ENCODE assay signal across 2 cellular contexts in genomic region chr2:240917009-240917683, GRCh38.
TF ChIP-seq lines count a peak whose summit lies in the region.

No MANE protein-coding gene starts in this region.

TF ChIP-seq in A549, 52 proteins besides CTCF, POLR2A, EP300 and RAD21:
- TF ChIP-seq FOSL2 (IDR thresholded peaks at IDR 0.05) = no peak
- no peak for TF ChIP-seq FOSL2 (CRISPR knock-in tag; IDR thresholded peaks at IDR 0.05)
- TF ChIP-seq FOXS1 (CRISPR knock-in tag; IDR thresholded peaks at IDR 0.05) = no peak
- no peak for TF ChIP-seq EHF (CRISPR knock-in tag; IDR thresholded peaks at IDR 0.05)
- TF ChIP-seq ZNF302 (CRISPR knock-in tag; IDR thresholded peaks at IDR 0.05) = no peak
- no peak for TF ChIP-seq HOXA7 (CRISPR knock-in tag; IDR thresholded peaks at IDR 0.05)
- TF ChIP-seq MYC (IDR thresholded peaks at IDR 0.05; ENCODE audit: borderline replicate concordance, low read length) = no peak
- no peak for TF ChIP-seq NPAS2 (CRISPR knock-in tag; IDR thresholded peaks at IDR 0.05; ENCODE audit: borderline replicate concordance)
- no peak for TF ChIP-seq JUN (IDR thresholded peaks at IDR 0.05)

TF ChIP-seq in IMR-90, 13 proteins besides CTCF, POLR2A, EP300 and RAD21:
- TF ChIP-seq CHD1 (IDR thresholded peaks at IDR 0.05; ENCODE audit: low read depth, low read length) (no peak), MAFK (IDR thresholded peaks at IDR 0.05; ENCODE audit: low read depth, low read length) (no peak), MXI1 (IDR thresholded peaks at IDR 0.05; ENCODE audit: borderline replicate concordance, low read depth, low read length) (no peak), RCOR1 (IDR thresholded peaks at IDR 0.05; ENCODE audit: insufficient replicate concordance, low read length) (no peak)
